13 cellular contexts compared by ENCODE assay signal in genomic region chr14:62436256-62436655, GRCh38.
"Had no signal": no experiment of that assay in that cellular context is flagged by ENCODE, and none has a peak within 500 bp of the region (broad histone marks: within the 10 kb centered on the region; RNA-seq: fewer than 3 reads in every experiment).

No MANE protein-coding gene starts in this region.

- H3K27ac ChIP-seq: colonic mucosa, gastroesophageal sphincter, heart left ventricle, left ventricle myocardium inferior had no signal

- H3K9me3 ChIP-seq: colonic mucosa had no signal

- DNase-seq: activated CD4-positive, alpha-beta T cell treated with anti-CD3 and anti-CD28 coated beads, Interleukin-2, amount 10 ng/mL, durations not matched to agents 7 days and 5 days; activated CD8-positive, alpha-beta T cell treated with anti-CD3 and anti-CD28 coated beads, Interleukin-2, amount 10 ng/mL, durations not matched to agents 7 days and 5 days; activated naive CD4-positive, alpha-beta T cell treated with anti-CD3 and anti-CD28 coated beads for 36 hours; activated T-cell treated with anti-CD3 and anti-CD28 coated beads, Interleukin-2, amount 50 U/mL, for 24 hours; colonic mucosa; heart left ventricle; left ventricle myocardium inferior; retina; stimulated activated CD4-positive, alpha-beta T cell treated with anti-CD3 and anti-CD28 coated beads, Interleukin-12 subunit alpha, Interleukin-12 subunit beta, amount 100 ng/mL, for 4 hours; stimulated activated CD4-positive, alpha-beta T cell treated with anti-CD3 and anti-CD28 coated beads, Interleukin-1b, Interleukin-23, amount 100 ng/mL, for 48 hours; stimulated activated CD8-positive, alpha-beta memory T cell treated with anti-CD3 and anti-CD28 coated beads, Interleukin-4, amount 100 ng/mL, for 48 hours; trophoblast cell had no signal

- H3K36me3 ChIP-seq: colonic mucosa, gastroesophageal sphincter, heart left ventricle, left ventricle myocardium inferior had no signal

- H3K4me3 ChIP-seq: colonic mucosa, gastroesophageal sphincter, heart left ventricle, left ventricle myocardium inferior had no signal

- H3K4me1 ChIP-seq: colonic mucosa, gastroesophageal sphincter, heart left ventricle, left ventricle myocardium inferior had no signal

- H3K27me3 ChIP-seq: colonic mucosa, gastroesophageal sphincter, heart left ventricle had no signal
